Comparison of ENCODE assay signal across 26 cellular contexts in genomic region chr12:41514050-41514449, GRCh38.
DNase-seq lines count a peak whose midpoint lies in the region; ATAC-seq and TF ChIP-seq lines count a peak whose summit lies in the region.
"Had no signal": no experiment of that assay in that cellular context is flagged by ENCODE, and none has a peak within 500 bp of the region (broad histone marks: within the 10 kb centered on the region; RNA-seq: fewer than 3 reads in every experiment).

No MANE protein-coding gene starts in this region.

- no peaks in the 10 kb centered on the region for H3K9me3 ChIP-seq in left lung
- H3K9me3 ChIP-seq: A549, BLaER1, right atrium auricular region had no signal

- no peak for TF ChIP-seq CTCF in LNCaP clone FGC (IDR thresholded peaks at IDR 0.05; ENCODE audit: control insufficient read depth, extremely low read depth, insufficient read depth)
- no peak for TF ChIP-seq CTCF in left lung (IDR thresholded peaks at IDR 0.05)

- ATAC-seq in left lung: peak; percentile 86
- no peak for ATAC-seq in HG03280 (IDR thresholded peaks at IDR 0.05; ENCODE audit: unreplicated experiment)
- ATAC-seq in GM19395 (IDR thresholded peaks at IDR 0.05; ENCODE audit: unreplicated experiment): no peak
- no peak for ATAC-seq in activated T-cell treated with anti-CD3 and anti-CD28 coated beads, Interleukin-2, amount 50 U/mL, for 72 hours (replicated peaks in 1 of 2)
- ATAC-seq: A549; activated CD4-positive, CD25-positive, alpha-beta regulatory T cell treated with anti-CD3 and anti-CD28 coated beads, Interleukin-2, amount 50 U/mL, for 24 hours; activated CD8-positive, alpha-beta T cell treated with anti-CD3 and anti-CD28 coated beads for 36 hours had no signal

- H3K27me3 ChIP-seq in left lung: no peaks in the 10 kb centered on the region
- H3K27me3 ChIP-seq: BLaER1, dorsolateral prefrontal cortex, right atrium auricular region had no signal

- no peaks in the 10 kb centered on the region for H3K4me1 Mint-ChIP-seq in activated naive CD8-positive, alpha-beta T cell treated with anti-CD3 and anti-CD28 coated beads for 36 hours
- H3K4me1 Mint-ChIP-seq in activated T-cell treated with anti-CD3 and anti-CD28 coated beads, Interleukin-2, amount 50 U/mL, for 72 hours (ENCODE audit: low read depth): no peaks in the 10 kb centered on the region

- no peaks in the 10 kb centered on the region for H3K36me3 ChIP-seq in left lung
- H3K36me3 ChIP-seq: BLaER1, right atrium auricular region had no signal

- peaks cover 12% of the 10 kb centered on the region for H3K27me3 Mint-ChIP-seq in activated naive CD8-positive, alpha-beta T cell treated with anti-CD3 and anti-CD28 coated beads for 36 hours
- H3K27me3 Mint-ChIP-seq in activated T-cell treated with anti-CD3 and anti-CD28 coated beads, Interleukin-2, amount 50 U/mL, for 72 hours (ENCODE audit: low read depth): peaks cover 20% of the 10 kb centered on the region

- no peak overlapping the region for H3K27ac Mint-ChIP-seq in activated naive CD8-positive, alpha-beta T cell treated with anti-CD3 and anti-CD28 coated beads for 36 hours
- no peak overlapping the region for H3K27ac Mint-ChIP-seq in activated T-cell treated with anti-CD3 and anti-CD28 coated beads, Interleukin-2, amount 50 U/mL, for 72 hours
- H3K27ac Mint-ChIP-seq: activated CD8-positive, alpha-beta T cell treated with anti-CD3 and anti-CD28 coated beads for 36 hours had no signal

- no peak overlapping the region for H3K4me3 ChIP-seq in LNCaP clone FGC (ENCODE audit: low read depth, low read length)
- H3K4me3 ChIP-seq in left lung: no peak overlapping the region
- H3K4me3 ChIP-seq: A549, BLaER1, dorsolateral prefrontal cortex, right atrium auricular region had no signal

- H3K9me3 Mint-ChIP-seq in activated naive CD8-positive, alpha-beta T cell treated with anti-CD3 and anti-CD28 coated beads for 36 hours: no peaks in the 10 kb centered on the region
- H3K9me3 Mint-ChIP-seq in activated T-cell treated with anti-CD3 and anti-CD28 coated beads, Interleukin-2, amount 50 U/mL, for 72 hours: no peaks in the 10 kb centered on the region
- H3K9me3 Mint-ChIP-seq: activated CD8-positive, alpha-beta T cell treated with anti-CD3 and anti-CD28 coated beads for 36 hours had no signal

- no peaks in the 10 kb centered on the region for H3K36me3 Mint-ChIP-seq in activated naive CD8-positive, alpha-beta T cell treated with anti-CD3 and anti-CD28 coated beads for 36 hours
- no peaks in the 10 kb centered on the region for H3K36me3 Mint-ChIP-seq in activated T-cell treated with anti-CD3 and anti-CD28 coated beads, Interleukin-2, amount 50 U/mL, for 72 hours (ENCODE audit: insufficient read depth in 2 of 2)

- peaks cover 0 to 5% of the 10 kb centered on the region in 2 donors for H3K4me1 ChIP-seq in left lung
- H3K4me1 ChIP-seq: A549, BLaER1, right atrium auricular region had no signal

- no peak overlapping the region for H3K4me3 Mint-ChIP-seq in activated naive CD8-positive, alpha-beta T cell treated with anti-CD3 and anti-CD28 coated beads for 36 hours
- H3K4me3 Mint-ChIP-seq in activated T-cell treated with anti-CD3 and anti-CD28 coated beads, Interleukin-2, amount 50 U/mL, for 72 hours: no peak overlapping the region
- H3K4me3 Mint-ChIP-seq: activated CD8-positive, alpha-beta T cell treated with anti-CD3 and anti-CD28 coated beads for 36 hours had no signal

- DNase-seq in Ammon's horn (ENCODE audit: low spot score): peak; percentile 14
- peak; percentile 56 for DNase-seq in LNCaP clone FGC (ENCODE audit: low read depth)
- DNase-seq in NCI-H510A (lab: John Stamatoyannopoulos, UW): peak; percentile 25
- no peak for DNase-seq in left lung
- DNase-seq in activated naive CD8-positive, alpha-beta T cell treated with anti-CD3 and anti-CD28 coated beads for 36 hours: no peak
- no peak for DNase-seq in activated T-cell treated with anti-CD3 and anti-CD28 coated beads, Interleukin-2, amount 50 U/mL, for 72 hours
- DNase-seq: activated CD8-positive, alpha-beta T cell treated with anti-CD3 and anti-CD28 coated beads for 36 hours; activated naive CD4-positive, alpha-beta T cell; amygdala; caudate nucleus; dorsolateral prefrontal cortex; foreskin fibroblast; GF-D8; hypothalamus; KBM-7; NCI-H1092 treated with DMSO at 0.1 percent for 48 hours; NCI-H2227 treated with DMSO at 0.1 percent for 48 hours; NK-92 treated with Interleukin-12 subunit alpha and Interleukin-12 subunit beta, amount 100 ng/mL, for 24 hours; nucleus accumbens had no signal

- H3K27ac ChIP-seq in left lung: no peak overlapping the region
- H3K27ac ChIP-seq: A549, BLaER1, epithelial cell of prostate, right atrium auricular region had no signal

- intact Hi-C loops in left lung (cut with DNase I): no loop called here

Comparison
In these comparisons a context has a peak if more than half of its experiments do, and no peak if none do; other contexts are left out.
1. DNase-seq: peak in Ammon's horn (single experiment), LNCaP clone FGC (single experiment) and NCI-H510A (single experiment); none in left lung (0 of 2), activated naive CD8-positive, alpha-beta T cell treated with anti-CD3 and anti-CD28 coated beads for 36 hours (single experiment) and activated T-cell treated with anti-CD3 and anti-CD28 coated beads, Interleukin-2, amount 50 U/mL, for 72 hours (0 of 2).